In genomic region chr3:16355864-16356263, GRCh38 we compare ENCODE assay signal across 19 cellular contexts.
A peak's percentile ranks its signal among the peaks of the same experiment; 100 is the strongest.
DNase-seq lines count a peak whose midpoint lies in the region; ATAC-seq and TF ChIP-seq lines count a peak whose summit lies in the region.
"Had no signal": no experiment of that assay in that cellular context is flagged by ENCODE, and none has a peak within 500 bp of the region (broad histone marks: within the 10 kb centered on the region; RNA-seq: fewer than 3 reads in every experiment).

No MANE protein-coding gene starts in this region.

- POLR2A ChIA-PET in activated CD4-positive, alpha-beta T cell treated with anti-CD3 and anti-CD28 coated beads, Interleukin-2, amount 10 ng/mL, durations not matched to agents 7 days and 5 days (lab: Charles Lee), result no interaction called here
- POLR2A ChIA-PET in CD4-positive, alpha-beta T cell (lab: Charles Lee), result no interaction called here
- POLR2A ChIA-PET in naive thymus-derived CD8-positive, alpha-beta T cell (lab: Charles Lee), result no interaction called here

- DNase-seq in activated CD4-positive, alpha-beta T cell treated with anti-CD3 and anti-CD28 coated beads, Interleukin-2, amount 10 ng/mL, durations not matched to agents 7 days and 5 days, result no peak
- DNase-seq in activated CD4-positive, alpha-beta T cell treated with anti-CD3 and anti-CD28 coated beads for 1 hour, result no peak
- DNase-seq in CD4-positive, alpha-beta T cell, result no peak
- peak; percentile 13 for DNase-seq in NCI-H446 treated with DMSO at 0.1 percent for 48 hours (lab: John Stamatoyannopoulos, UW)
- no peak for DNase-seq in naive thymus-derived CD8-positive, alpha-beta T cell
- DNase-seq in T-helper 2 cell treated with Interferon-gamma antibody and Interleukin-4, amounts not matched to agents 5 μg/mL and 100 μg/mL, for 36 hours (ENCODE audit: low spot score), result no peak
- DNase-seq in DMS114 treated with DMSO at 0.1 percent for 48 hours (lab: John Stamatoyannopoulos, UW; ENCODE audit: unreplicated experiment), result no peak
- DNase-seq: BE2C; Caco-2; CD4-positive, CD25-positive, alpha-beta regulatory T cell; DMS153; H7; HFFc6; KG1; NCI-H1417 treated with DMSO at 0.1 percent for 48 hours; NCI-H2029 had no signal

- H3K4me3 Mint-ChIP-seq in activated CD4-positive, alpha-beta T cell treated with anti-CD3 and anti-CD28 coated beads, Interleukin-2, amount 10 ng/mL, durations not matched to agents 7 days and 5 days, result no peak overlapping the region
- H3K4me3 Mint-ChIP-seq in CD4-positive, alpha-beta T cell, result no peak overlapping the region
- H3K4me3 Mint-ChIP-seq in naive thymus-derived CD8-positive, alpha-beta T cell, result peak overlapping the region in 1 of 10 donors; percentile 24
- no peak overlapping the region for H3K4me3 Mint-ChIP-seq in T-helper 2 cell treated with Interferon-gamma antibody and Interleukin-4, amounts not matched to agents 5 μg/mL and 100 μg/mL, for 36 hours
- H3K4me3 Mint-ChIP-seq: CD4-positive, CD25-positive, alpha-beta regulatory T cell; HFFc6 had no signal

- H3K4me1 Mint-ChIP-seq in activated CD4-positive, alpha-beta T cell treated with anti-CD3 and anti-CD28 coated beads, Interleukin-2, amount 10 ng/mL, durations not matched to agents 7 days and 5 days, result peaks cover 17% of the 10 kb centered on the region
- peaks cover 37% of the 10 kb centered on the region for H3K4me1 Mint-ChIP-seq in CD4-positive, alpha-beta T cell (ENCODE audit: low read depth)
- peaks cover 19 to 61% (median 45%) of the 10 kb centered on the region in 4 donors for H3K4me1 Mint-ChIP-seq in naive thymus-derived CD8-positive, alpha-beta T cell
- H3K4me1 Mint-ChIP-seq in T-helper 2 cell treated with Interferon-gamma antibody and Interleukin-4, amounts not matched to agents 5 μg/mL and 100 μg/mL, for 36 hours (ENCODE audit: low read depth), result peaks cover 15% of the 10 kb centered on the region

- no peak for ATAC-seq in CD4-positive, alpha-beta T cell (ENCODE audit: poor library complexity)
- ATAC-seq in naive thymus-derived CD8-positive, alpha-beta T cell, result no peak
- ATAC-seq in GM21576 (IDR thresholded peaks at IDR 0.05; ENCODE audit: unreplicated experiment), result no peak
- ATAC-seq: Panc1 had no signal

- CTCF ChIA-PET in activated CD4-positive, alpha-beta T cell treated with anti-CD3 and anti-CD28 coated beads, Interleukin-2, amount 10 ng/mL, durations not matched to agents 7 days and 5 days (lab: Charles Lee), result no interaction called here
- CTCF ChIA-PET in CD4-positive, alpha-beta T cell (lab: Charles Lee), result no interaction called here

- H3K9me3 ChIP-seq in CD4-positive, alpha-beta T cell (ENCODE audit: control insufficient read depth, low read length), result no peaks in the 10 kb centered on the region
- H3K9me3 ChIP-seq: BE2C, Caco-2, SJSA1 had no signal

- H3K27me3 Mint-ChIP-seq in activated CD4-positive, alpha-beta T cell treated with anti-CD3 and anti-CD28 coated beads, Interleukin-2, amount 10 ng/mL, durations not matched to agents 7 days and 5 days, result no peaks in the 10 kb centered on the region
- H3K27me3 Mint-ChIP-seq in CD4-positive, alpha-beta T cell, result no peaks in the 10 kb centered on the region
- H3K27me3 Mint-ChIP-seq in naive thymus-derived CD8-positive, alpha-beta T cell, result no peaks in the 10 kb centered on the region
- H3K27me3 Mint-ChIP-seq in T-helper 2 cell treated with Interferon-gamma antibody and Interleukin-4, amounts not matched to agents 5 μg/mL and 100 μg/mL, for 36 hours (ENCODE audit: low read depth), result no peaks in the 10 kb centered on the region
- H3K27me3 Mint-ChIP-seq: CD4-positive, CD25-positive, alpha-beta regulatory T cell had no signal

- H3K27ac ChIP-seq in CD4-positive, alpha-beta T cell (ENCODE audit: low read depth, low read length), result peak overlapping the region; percentile 1
- H3K27ac ChIP-seq: SJSA1 had no signal

- no peak for TF ChIP-seq CTCF in CD4-positive, alpha-beta T cell (IDR thresholded peaks at IDR 0.05)

- intact Hi-C loops in CD4-positive, alpha-beta T cell (cut with DNase I, micrococcal nuclease), result no loop called here

- H3K27me3 ChIP-seq in CD4-positive, alpha-beta T cell (ENCODE audit: control insufficient read depth, insufficient read depth, low read length), result no peaks in the 10 kb centered on the region
- H3K27me3 ChIP-seq: BE2C, SJSA1 had no signal

- no peaks in the 10 kb centered on the region for H3K9me3 Mint-ChIP-seq in activated CD4-positive, alpha-beta T cell treated with anti-CD3 and anti-CD28 coated beads, Interleukin-2, amount 10 ng/mL, durations not matched to agents 7 days and 5 days
- H3K9me3 Mint-ChIP-seq in CD4-positive, alpha-beta T cell, result no peaks in the 10 kb centered on the region
- no peaks in the 10 kb centered on the region for H3K9me3 Mint-ChIP-seq in naive thymus-derived CD8-positive, alpha-beta T cell
- no peaks in the 10 kb centered on the region for H3K9me3 Mint-ChIP-seq in T-helper 2 cell treated with Interferon-gamma antibody and Interleukin-4, amounts not matched to agents 5 μg/mL and 100 μg/mL, for 36 hours
- H3K9me3 Mint-ChIP-seq: CD4-positive, CD25-positive, alpha-beta regulatory T cell; HFFc6 had no signal

- H3K27ac Mint-ChIP-seq in activated CD4-positive, alpha-beta T cell treated with anti-CD3 and anti-CD28 coated beads, Interleukin-2, amount 10 ng/mL, durations not matched to agents 7 days and 5 days, result peak overlapping the region; percentile 37
- peak overlapping the region; percentile 68 for H3K27ac Mint-ChIP-seq in CD4-positive, alpha-beta T cell
- H3K27ac Mint-ChIP-seq in naive thymus-derived CD8-positive, alpha-beta T cell, result peak overlapping the region in 7 of 10 donors; percentile 9 to 80 (median 38)
- H3K27ac Mint-ChIP-seq in T-helper 2 cell treated with Interferon-gamma antibody and Interleukin-4, amounts not matched to agents 5 μg/mL and 100 μg/mL, for 36 hours, result no peak overlapping the region
- H3K27ac Mint-ChIP-seq: HFFc6 had no signal

- H3K36me3 Mint-ChIP-seq in activated CD4-positive, alpha-beta T cell treated with anti-CD3 and anti-CD28 coated beads, Interleukin-2, amount 10 ng/mL, durations not matched to agents 7 days and 5 days (ENCODE audit: low read depth), result peaks cover 54% of the 10 kb centered on the region
- peaks cover 78% of the 10 kb centered on the region for H3K36me3 Mint-ChIP-seq in CD4-positive, alpha-beta T cell (ENCODE audit: low read depth)
- H3K36me3 Mint-ChIP-seq in naive thymus-derived CD8-positive, alpha-beta T cell, result peaks cover 10 to 66% (median 21%) of the 10 kb centered on the region in 3 donors
- H3K36me3 Mint-ChIP-seq in T-helper 2 cell treated with Interferon-gamma antibody and Interleukin-4, amounts not matched to agents 5 μg/mL and 100 μg/mL, for 36 hours (ENCODE audit: low read depth), result peaks cover 27% of the 10 kb centered on the region
